Comparison of ENCODE assay signal across 8 cellular contexts in the genomic region with DNA sequence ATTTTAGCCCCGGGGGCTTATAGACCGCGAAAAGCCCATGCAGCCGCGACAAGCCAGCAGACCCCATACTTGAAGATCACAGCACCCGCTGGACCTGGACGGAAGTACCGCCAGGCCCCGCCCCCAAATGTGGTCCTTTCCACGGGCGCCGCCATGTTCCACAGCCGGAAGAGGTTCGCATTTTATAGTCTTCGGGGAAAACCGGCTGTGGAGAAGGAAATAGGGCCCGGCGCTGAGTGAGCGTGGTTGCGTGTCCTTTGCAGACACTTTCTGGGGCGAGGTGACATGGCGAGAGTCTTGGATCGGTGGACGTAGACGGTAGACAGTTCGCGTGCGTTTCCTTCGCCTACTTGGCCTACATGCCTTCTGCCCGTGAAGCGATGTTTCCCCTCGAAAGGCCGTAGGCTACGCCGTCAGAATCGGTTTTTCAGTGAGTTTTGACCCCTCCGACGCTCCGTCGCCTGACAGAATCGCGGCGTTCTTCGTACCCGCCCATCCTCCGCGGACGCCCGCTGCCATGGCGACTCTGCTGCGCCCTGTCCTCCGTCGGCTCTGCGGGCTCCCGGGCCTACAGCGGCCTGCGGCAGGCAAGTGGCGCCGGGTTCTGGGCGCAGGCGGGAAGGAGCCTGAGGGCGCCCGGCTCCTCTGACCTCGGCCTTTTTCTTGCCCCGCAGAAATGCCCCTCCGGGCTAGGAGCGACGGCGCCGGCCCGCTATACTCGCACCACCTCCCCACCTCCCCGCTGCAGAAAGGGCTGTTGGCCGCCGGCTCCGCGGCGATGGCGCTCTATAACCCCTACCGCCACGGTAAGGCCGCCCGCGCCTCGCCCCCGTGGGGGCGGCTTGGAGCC. TPM values are rescaled to one million over a fixed set of nuclear protein-coding genes. Genes with fewer than 3 reads are reported as not detected.
DNase-seq lines count a peak whose midpoint lies in the region; ATAC-seq and TF ChIP-seq lines count a peak whose summit lies in the region.

Gene COQ4, plus strand, starts transcription at position 498 of the 850 bp plus-strand sequence. Its CDS starts 20 bp downstream, at position 518.
Gene TRUB2, minus strand, starts transcription at position 106 of the 850 bp plus-strand sequence. Its CDS starts 39 bp downstream, at position 67.

- DNase-seq in DMS 273 (lab: John Stamatoyannopoulos, UW; ENCODE audit: unreplicated experiment) = peak; percentile 97
- DNase-seq in IMR-90 = peak; percentile 92
- DNase-seq in OCI-LY7 (ENCODE audit: low spot score) = peak; percentile 95
- peak; percentile 89 for DNase-seq in activated T-cell treated with anti-CD3 and anti-CD28 coated beads for 1 hour (ENCODE audit: low read depth)
- peak; percentile 96 for DNase-seq in epidermal melanocyte (ENCODE audit: insufficient read length, low spot score)
- peak; percentile 91 for DNase-seq in middle frontal gyrus (ENCODE audit: extremely low spot score, low spot score)
- peak; percentile 84 to 85 for DNase-seq in stimulated activated CD8-positive, alpha-beta memory T cell treated with anti-CD3 and anti-CD28 coated beads, Interleukin-2, amount 100 ng/mL, for 1 hour (ENCODE audit: low read depth in 2 of 2)

- peak within 1 kb of the TSS; percentile 100 for H3K56ac ChIP-seq in IMR-90 (ENCODE audit: extremely low read depth, insufficient read depth, low read length)

- H3K9me3 ChIP-seq in IMR-90 (ENCODE audit: control insufficient read depth, insufficient read depth, low read length) = no peaks in the 10 kb centered on the region
- no peaks in the 10 kb centered on the region for H3K9me3 ChIP-seq in OCI-LY7 (ENCODE audit: low read length)

- H3K36me3 ChIP-seq in IMR-90 (ENCODE audit: control insufficient read depth, insufficient read depth, low read length) = peaks cover 14% of the 10 kb centered on the region
- H3K36me3 ChIP-seq in OCI-LY7 (ENCODE audit: insufficient read depth, low read length) = peaks cover 41% of the 10 kb centered on the region

- intact Hi-C loops in IMR-90 (cut with micrococcal nuclease) = loop anchor here (2.0 kb wide), 1 partner anchor 28 kb away; no protein-coding TSS in a partner anchor
- intact Hi-C loops in OCI-LY7 (cut with micrococcal nuclease; ENCODE audit: unreplicated experiment) = loop anchor here (1.0 to 5.0 kb wide), 4 partner anchors 18 to 230 kb away; partner anchors contain the start of genes GOLGA2, SLC27A4, SPTAN1 and SWI5

- CTCF ChIA-PET in IMR-90 (lab: Yijun Ruan, JAX) (no interaction called here), OCI-LY7 (lab: Charles Lee; ENCODE audit: unreplicated experiment) (no interaction called here)

- TF ChIP-seq POLR2A in IMR-90 (IDR thresholded peaks at IDR 0.05; ENCODE audit: low read depth, low read length) = peak; percentile 26

- ATAC-seq in GM21528 (IDR thresholded peaks at IDR 0.05; ENCODE audit: low FRiP score, unreplicated experiment) = peak; percentile 81
- peak; percentile 93 for ATAC-seq in IMR-90 (ENCODE audit: low read depth)

- peak within 1 kb of the TSS; percentile 100 for H3K23ac ChIP-seq in IMR-90 (ENCODE audit: low read depth, low read length)

- peak within 1 kb of the TSS; percentile 95 for H3K4me2 ChIP-seq in IMR-90 (ENCODE audit: low read depth, low read length)
- H3K4me2 ChIP-seq in OCI-LY7 (ENCODE audit: low read length) = peak within 1 kb of the TSS; percentile 86

- H3K18ac ChIP-seq in IMR-90 (ENCODE audit: low read depth, low read length) = peak within 1 kb of the TSS; percentile 99

- WGBS in IMR-90 (ENCODE audit: extremely low coverage in 2 of 2, insufficient read length in 1 of 2), 2 experiments = 0% methylated on average over 49 of the region's 87 CpGs; no CpG with 5 or more reads in 1 of the 2 experiments

- dilution Hi-C loops in IMR-90 (cut with HindIII; ENCODE audit: low sequenced_read_pairs, unreplicated experiment) = no loop called here

- no peak for TF ChIP-seq CTCF in IMR-90 (conservative IDR thresholded peaks at IDR 0.05; ENCODE audit: low read depth, low read length)
- TF ChIP-seq CTCF in OCI-LY7 (conservative IDR thresholded peaks at IDR 0.05; ENCODE audit: low read length) = peak; percentile 31; the same call in 1 of the 2 replicates

- peak within 1 kb of the TSS; percentile 99 for H4K5ac ChIP-seq in IMR-90 (ENCODE audit: low read depth, low read length)

- peak within 1 kb of the TSS; percentile 99 for H3K4ac ChIP-seq in IMR-90 (ENCODE audit: low read depth, low read length)

- H4K20me1 ChIP-seq in IMR-90 (ENCODE audit: insufficient read depth, low read length) (0 out of 2 replicates have a peak, but pooled peaks cover 4% of the 10 kb centered on the region), OCI-LY7 (ENCODE audit: insufficient read depth, low read length) (peaks cover 4% of the 10 kb centered on the region; the same call in 1 of the 2 replicates)

- H2AK5ac ChIP-seq in IMR-90 (ENCODE audit: low read depth, low read length) = peak within 1 kb of the TSS; percentile 96

- peak within 1 kb of the TSS; percentile 89 for H2AK9ac ChIP-seq in IMR-90 (replicated peaks; ENCODE audit: low read depth, low read length, poor library complexity)

- H3K27me3 ChIP-seq in IMR-90 (ENCODE audit: control insufficient read depth, insufficient read depth, low read length) = no peaks in the 10 kb centered on the region

- H3K9me1 ChIP-seq in IMR-90 (ENCODE audit: insufficient read depth, low read length) = peaks cover 2% of the 10 kb centered on the region; the same call in 1 of the 2 replicates

- H3K27ac ChIP-seq in IMR-90 (ENCODE audit: insufficient read depth, low read length) (peak within 1 kb of the TSS; percentile 99), OCI-LY7 (ENCODE audit: low read depth, low read length, poor library complexity, severe bottlenecking) (peak within 1 kb of the TSS; percentile 77)

- peaks cover 5% of the 10 kb centered on the region for H3K4me1 ChIP-seq in IMR-90 (ENCODE audit: control insufficient read depth, insufficient read depth, low read length)
- H3K4me1 ChIP-seq in OCI-LY7 (ENCODE audit: insufficient read depth, low read length, poor library complexity, severe bottlenecking) = peaks cover 22% of the 10 kb centered on the region

- H2BK15ac ChIP-seq in IMR-90 (ENCODE audit: low read depth, low read length) = peak within 1 kb of the TSS; percentile 100

- H3K4me3 ChIP-seq in IMR-90 (ENCODE audit: insufficient read depth, low read depth, low read length) (peak within 1 kb of the TSS; percentile 57), OCI-LY7 (ENCODE audit: low read depth, low read length, poor library complexity, severe bottlenecking) (peak within 1 kb of the TSS; percentile 81)

- BruUV-seq in IMR-90 (replicated peaks; lab: Mats Ljungman, UMichigan) = no TSS peak
- TSS peak; percentile 77 for BruUV-seq in OCI-LY7 (replicated peaks; lab: Mats Ljungman, UMichigan)

- H3K9me2 ChIP-seq in OCI-LY7 (ENCODE audit: insufficient read depth, low read length) = no peaks in the 10 kb centered on the region

- H2AFZ ChIP-seq in IMR-90 (replicated peaks; ENCODE audit: low read length, poor library complexity) = peak within 1 kb of the TSS; percentile 98
- H2AFZ ChIP-seq in OCI-LY7 (ENCODE audit: low read length) = peak within 1 kb of the TSS; percentile 88

- H4K8ac ChIP-seq in IMR-90 (ENCODE audit: low read depth in 2 of 2, low read length in 2 of 2) = peak within 1 kb of the TSS; percentile 99 to 100

- in situ Hi-C loops in IMR-90 (cut with MboI; ENCODE audit: low sequenced_read_pairs) = no loop called here

- H3K9ac ChIP-seq in IMR-90 (ENCODE audit: low read depth, low read length) = peak within 1 kb of the TSS; percentile 100

- H3K79me1 ChIP-seq in IMR-90 (ENCODE audit: low read depth in 1 of 2, low read length in 2 of 2) = peaks cover 38 to 54% of the 10 kb centered on the region in 2 experiments

- peak within 1 kb of the TSS; percentile 91 for H2BK20ac ChIP-seq in IMR-90 (ENCODE audit: low read depth, low read length)

- H3K79me2 ChIP-seq in OCI-LY7 (ENCODE audit: insufficient read depth, low read depth, low read length) = peaks cover 39% of the 10 kb centered on the region

- POLR2A ChIA-PET in IMR-90 (lab: Charles Lee; ENCODE audit: unreplicated experiment) (no interaction called here), OCI-LY7 (lab: Charles Lee) (interaction anchor here (0.6 to 1.0 kb wide), 3 partner anchors 13 to 222 kb away, joined by 3 read pairs; no protein-coding TSS in a partner anchor)

- peak within 1 kb of the TSS; percentile 99 for H3K14ac ChIP-seq in IMR-90 (replicated peaks; ENCODE audit: low read depth, low read length)

- no peak for TF ChIP-seq RAD21 in IMR-90 (IDR thresholded peaks at IDR 0.05; ENCODE audit: low read length)

- H4K91ac ChIP-seq in IMR-90 (ENCODE audit: insufficient read depth, low read depth, low read length) = peak within 1 kb of the TSS; percentile 100

- H2BK120ac ChIP-seq in IMR-90 (ENCODE audit: low read depth, low read length) = peak within 1 kb of the TSS; percentile 99

- H2BK5ac ChIP-seq in IMR-90 (ENCODE audit: low read depth, low read length, poor library complexity, severe bottlenecking) = peak within 1 kb of the TSS; percentile 97

TF ChIP-seq in IMR-90, 13 proteins besides CTCF, POLR2A, EP300 and RAD21:
- 0 out of 2 replicates have a peak, but pooled peaks have one; percentile 6 for TF ChIP-seq SMC3 (IDR thresholded peaks at IDR 0.05; ENCODE audit: low read depth, low read length)
- TF ChIP-seq MAFK (IDR thresholded peaks at IDR 0.05; ENCODE audit: low read depth, low read length) = peak; percentile 11; the same call in 1 of the 2 replicates
- TF ChIP-seq MXI1 (IDR thresholded peaks at IDR 0.05; ENCODE audit: borderline replicate concordance, low read depth, low read length) = peak; percentile 100
- TF ChIP-seq MAZ (IDR thresholded peaks at IDR 0.05; ENCODE audit: borderline replicate concordance, low read depth, low read length) = peak; percentile 69
- no peak for TF ChIP-seq RCOR1 (IDR thresholded peaks at IDR 0.05; ENCODE audit: insufficient replicate concordance, low read length)
- TF ChIP-seq CEBPB (IDR thresholded peaks at IDR 0.05; ENCODE audit: low read depth, low read length) = no peak

RNA-seq across cellular contexts. Expression of gene COQ4, which starts in this region (rescaled TPM):
- total RNA-seq in IMR-90 (2012; rRNA removed) = 20.0 and 20.1 TPM in 2 replicates
- 40.7 and 41.4 TPM in 2 replicates for polyA plus RNA-seq in IMR-90 (2012; rRNA removed)
- polyA plus RNA-seq in IMR-90 (2012; cell fraction: cytosol; rRNA removed) = 39.1 and 45.7 TPM in 2 replicates
- polyA plus RNA-seq in IMR-90 (2012; cell fraction: nucleus; rRNA removed; ENCODE audit: low replicate concordance) = 112 and 183 TPM in 2 replicates
- 42.4 and 53.4 TPM in 2 replicates for total RNA-seq in OCI-LY7 (2014; rRNA removed; shearing (Covaris generic))
- 49.4 and 55.8 TPM in 2 replicates for total RNA-seq in OCI-LY7 (2022)

RNA-seq across cellular contexts. Expression of gene TRUB2, which starts in this region (rescaled TPM):
- total RNA-seq in IMR-90 (2012; rRNA removed) (16.7 and 21.3 TPM in 2 replicates), OCI-LY7 (2022) (22.9 and 30.3 TPM in 2 replicates)
- 17.4 and 18.0 TPM in 2 replicates for polyA plus RNA-seq in IMR-90 (2012; rRNA removed)
- 11.0 TPM in 2 replicates for polyA plus RNA-seq in IMR-90 (2012; cell fraction: cytosol; rRNA removed)
- 6.4 and 11.4 TPM in 2 replicates for polyA plus RNA-seq in IMR-90 (2012; cell fraction: nucleus; rRNA removed; ENCODE audit: low replicate concordance)
- 29.7 and 31.3 TPM in 2 replicates for total RNA-seq in OCI-LY7 (2014; rRNA removed; shearing (Covaris generic))

Comparison
In these comparisons a context has a peak if more than half of its experiments do, and no peak if none do; other contexts are left out.
1. Peak in every context shown above with its lines: DNase-seq, ATAC-seq, H3K4me3 ChIP-seq and H3K27ac ChIP-seq.